1 cellular context compared by ENCODE assay signal in genomic region chr3:33100229-33100628, GRCh38.
TF ChIP-seq lines count a peak whose summit lies in the region.

No MANE protein-coding gene starts in this region.

TF ChIP-seq in K562, 482 proteins besides CTCF, POLR2A, EP300 and RAD21:
- TF ChIP-seq IRF2 (CRISPR knock-in tag; IDR thresholded peaks at IDR 0.05) (no peak), NR3C1 (CRISPR knock-in tag; IDR thresholded peaks at IDR 0.05) (no peak), HDAC6 (IDR thresholded peaks at IDR 0.05; ENCODE audit: low read depth, low read length) (no peak), ZNF146 (CRISPR knock-in tag; IDR thresholded peaks at IDR 0.05; ENCODE audit: unreplicated experiment) (no peak), KDM1A (IDR thresholded peaks at IDR 0.05) (peak; percentile 52 to 73), CTBP1 (IDR thresholded peaks at IDR 0.05; ENCODE audit: borderline replicate concordance) (no peak), RCOR1 (IDR thresholded peaks at IDR 0.05; ENCODE audit: borderline replicate concordance in 1 of 2, low read depth in 2 of 2, low read length in 2 of 2) (0 out of 4 replicates have a peak, but pooled peaks of 1 of the 2 experiments have one; percentile 24), YY1 (IDR thresholded peaks at IDR 0.05; ENCODE audit: borderline replicate concordance in 1 of 3, control insufficient read depth in 1 of 3, extremely low read depth in 1 of 3, insufficient read depth in 3 of 3, insufficient read length in 1 of 3, insufficient replicate concordance in 2 of 3, low read depth in 1 of 3, low read length in 2 of 3) (no peak), NR0B1 (IDR thresholded peaks at IDR 0.05; ENCODE audit: partially characterized antibody) (no peak), SLC30A9 (CRISPR knock-in tag; IDR thresholded peaks at IDR 0.05) (no peak), SMAD4 (CRISPR knock-in tag; conservative IDR thresholded peaks at IDR 0.05) (no peak), GATAD2B (IDR thresholded peaks at IDR 0.05; ENCODE audit: borderline replicate concordance) (no peak), PHF21A (IDR thresholded peaks at IDR 0.05; ENCODE audit: borderline replicate concordance, low read depth) (no peak), ZNF436 (CRISPR knock-in tag; IDR thresholded peaks at IDR 0.05) (no peak), ZNF217 (CRISPR knock-in tag; IDR thresholded peaks at IDR 0.05) (no peak), ADNP (tag; IDR thresholded peaks at IDR 0.05) (0 out of 2 replicates have a peak, but pooled peaks have one; percentile 23), TAL1 (IDR thresholded peaks at IDR 0.05) (no peak), ZNF239 (CRISPR knock-in tag; IDR thresholded peaks at IDR 0.05) (peak; percentile 44; the same call in 1 of the 2 replicates), NFIX (CRISPR knock-in tag; IDR thresholded peaks at IDR 0.05; ENCODE audit: low read depth) (no peak), TFAP4 (CRISPR knock-in tag; IDR thresholded peaks at IDR 0.05; ENCODE audit: borderline replicate concordance) (no peak), BCOR (IDR thresholded peaks at IDR 0.05) (peak; percentile 86), ZNF431 (CRISPR knock-in tag; IDR thresholded peaks at IDR 0.05) (no peak), PHB (CRISPR knock-in tag; IDR thresholded peaks at IDR 0.05) (no peak), ZNF764 (CRISPR knock-in tag; IDR thresholded peaks at IDR 0.05; ENCODE audit: low read depth) (peak; percentile 55; the same call in 1 of the 2 replicates), MECOM (CRISPR knock-in tag; IDR thresholded peaks at IDR 0.05) (no peak), ARHGAP35 (IDR thresholded peaks at IDR 0.05; ENCODE audit: partially characterized antibody) (no peak), HMG20B (CRISPR knock-in tag; IDR thresholded peaks at IDR 0.05) (no peak), RBM25 (IDR thresholded peaks at IDR 0.05; ENCODE audit: low read depth, low read length, severe bottlenecking) (peak; percentile 85), TCF7 (IDR thresholded peaks at IDR 0.05; ENCODE audit: borderline replicate concordance) (no peak)
- TF ChIP-seq, protein P1, sequence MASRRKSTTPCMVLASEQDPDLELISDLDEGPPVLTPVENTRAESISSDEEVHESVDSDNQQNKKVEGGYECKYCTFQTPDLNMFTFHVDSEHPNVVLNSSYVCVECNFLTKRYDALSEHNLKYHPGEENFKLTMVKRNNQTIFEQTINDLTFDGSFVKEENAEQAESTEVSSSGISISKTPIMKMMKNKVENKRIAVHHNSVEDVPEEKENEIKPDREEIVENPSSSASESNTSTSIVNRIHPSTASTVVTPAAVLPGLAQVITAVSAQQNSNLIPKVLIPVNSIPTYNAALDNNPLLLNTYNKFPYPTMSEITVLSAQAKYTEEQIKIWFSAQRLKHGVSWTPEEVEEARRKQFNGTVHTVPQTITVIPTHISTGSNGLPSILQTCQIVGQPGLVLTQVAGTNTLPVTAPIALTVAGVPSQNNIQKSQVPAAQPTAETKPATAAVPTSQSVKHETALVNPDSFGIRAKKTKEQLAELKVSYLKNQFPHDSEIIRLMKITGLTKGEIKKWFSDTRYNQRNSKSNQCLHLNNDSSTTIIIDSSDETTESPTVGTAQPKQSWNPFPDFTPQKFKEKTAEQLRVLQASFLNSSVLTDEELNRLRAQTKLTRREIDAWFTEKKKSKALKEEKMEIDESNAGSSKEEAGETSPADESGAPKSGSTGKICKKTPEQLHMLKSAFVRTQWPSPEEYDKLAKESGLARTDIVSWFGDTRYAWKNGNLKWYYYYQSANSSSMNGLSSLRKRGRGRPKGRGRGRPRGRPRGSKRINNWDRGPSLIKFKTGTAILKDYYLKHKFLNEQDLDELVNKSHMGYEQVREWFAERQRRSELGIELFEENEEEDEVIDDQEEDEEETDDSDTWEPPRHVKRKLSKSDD (conservative IDR thresholded peaks at IDR 0.05; ENCODE audit: low read length): no peak
- TF ChIP-seq, protein P2, sequence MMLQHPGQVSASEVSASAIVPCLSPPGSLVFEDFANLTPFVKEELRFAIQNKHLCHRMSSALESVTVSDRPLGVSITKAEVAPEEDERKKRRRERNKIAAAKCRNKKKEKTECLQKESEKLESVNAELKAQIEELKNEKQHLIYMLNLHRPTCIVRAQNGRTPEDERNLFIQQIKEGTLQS (IDR thresholded peaks at IDR 0.05): no peak
- TF ChIP-seq, protein P2 (CRISPR knock-in tag; conservative IDR thresholded peaks at IDR 0.05): no peak
- TF ChIP-seq, protein P3, sequence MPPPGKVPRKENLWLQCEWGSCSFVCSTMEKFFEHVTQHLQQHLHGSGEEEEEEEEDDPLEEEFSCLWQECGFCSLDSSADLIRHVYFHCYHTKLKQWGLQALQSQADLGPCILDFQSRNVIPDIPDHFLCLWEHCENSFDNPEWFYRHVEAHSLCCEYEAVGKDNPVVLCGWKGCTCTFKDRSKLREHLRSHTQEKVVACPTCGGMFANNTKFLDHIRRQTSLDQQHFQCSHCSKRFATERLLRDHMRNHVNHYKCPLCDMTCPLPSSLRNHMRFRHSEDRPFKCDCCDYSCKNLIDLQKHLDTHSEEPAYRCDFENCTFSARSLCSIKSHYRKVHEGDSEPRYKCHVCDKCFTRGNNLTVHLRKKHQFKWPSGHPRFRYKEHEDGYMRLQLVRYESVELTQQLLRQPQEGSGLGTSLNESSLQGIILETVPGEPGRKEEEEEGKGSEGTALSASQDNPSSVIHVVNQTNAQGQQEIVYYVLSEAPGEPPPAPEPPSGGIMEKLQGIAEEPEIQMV (tag; conservative IDR thresholded peaks at IDR 0.05; ENCODE audit: low read depth): 0 out of 2 replicates have a peak, but pooled peaks have one; percentile 15
TF ChIP-seq in K562: peak in this region for 8.
